8 cellular contexts compared by ENCODE assay signal in genomic region chr2:177211148-177211547, GRCh38. TPM values are rescaled to one million over a fixed set of nuclear protein-coding genes. Genes with fewer than 3 reads are reported as not detected.
DNase-seq lines count a peak whose midpoint lies in the region; ATAC-seq, FAIRE-seq and TF ChIP-seq lines count a peak whose summit lies in the region.

No MANE protein-coding gene starts in this region.

- H3K36me3 ChIP-seq in Panc1 (ENCODE audit: control insufficient read depth, insufficient read depth, low read length): peaks cover 19% of the 10 kb centered on the region

- POLR2A ChIA-PET in Panc1 (lab: Charles Lee): interaction anchor here (0.5 to 1.7 kb wide), 4 partner anchors 29 to 47 kb away, joined by 3 to 11 read pairs (median 4); no protein-coding TSS in a partner anchor

- H3K4me3 ChIP-seq in Panc1 (ENCODE audit: low read depth in 2 of 2, low read length in 2 of 2): peak overlapping the region; percentile 72 to 89
- peak overlapping the region; percentile 62 for H3K4me3 ChIP-seq in retinal pigment epithelial cell (ENCODE audit: low read length)

- in situ Hi-C loops in Panc1 (cut with HindIII; ENCODE audit: low pct_unique_long_range_greater_than_20kb, low sequenced_read_pairs): no loop called here

- peak overlapping the region; percentile 100 for H3K27ac ChIP-seq in Panc1 (ENCODE audit: low read length)
- peak overlapping the region; percentile 97 for H3K27ac ChIP-seq in epithelial cell of prostate

- BruUV-seq in Panc1 (replicated peaks; lab: Mats Ljungman, UMichigan): no TSS peak

- peak; percentile 9 for FAIRE-seq in GM18507 (lab: Jason Lieb, UNC)

- ATAC-seq in Panc1: no peak
- no peak for ATAC-seq in GM21526 (IDR thresholded peaks at IDR 0.05; ENCODE audit: low FRiP score, unreplicated experiment)
- ATAC-seq in HG02642 (IDR thresholded peaks at IDR 0.05; ENCODE audit: poor library complexity, unreplicated experiment): no peak
- no peak for ATAC-seq in GM18858 (IDR thresholded peaks at IDR 0.05; ENCODE audit: unreplicated experiment)

- intact Hi-C loops in Panc1 (cut with micrococcal nuclease; ENCODE audit: unreplicated experiment): no loop called here

- DNase-seq in GM18507 (ENCODE audit: extremely low spot score, insufficient read length, low read depth) (no peak), Panc1 (ENCODE audit: low read depth, low spot score) (no peak), epithelial cell of prostate (ENCODE audit: low read depth, low spot score) (no peak), retinal pigment epithelial cell (ENCODE audit: low read depth) (no peak), amygdala (lab: John Stamatoyannopoulos, UW) (no peak)

- H3K4me1 ChIP-seq in Panc1 (ENCODE audit: control insufficient read depth, insufficient read depth, low read length): peaks cover 18% of the 10 kb centered on the region

- TF ChIP-seq CTCF in Panc1 (IDR thresholded peaks at IDR 0.05) (no peak), retinal pigment epithelial cell (conservative IDR thresholded peaks at IDR 0.05; ENCODE audit: low read depth, low read length) (no peak)

- CTCF ChIA-PET in Panc1 (lab: Charles Lee): interaction anchor here (1.1 kb wide), 1 partner anchor 22 kb away, joined by 3 read pairs; no protein-coding TSS in a partner anchor

- H3K27me3 ChIP-seq in Panc1 (ENCODE audit: control insufficient read depth, insufficient read depth, low read length): no peaks in the 10 kb centered on the region

- H3K9me3 ChIP-seq in Panc1 (ENCODE audit: control insufficient read depth, insufficient read depth, low read depth, low read length): no peaks in the 10 kb centered on the region

RNA-seq across cellular contexts. Expression of gene HNRNPA3, which starts 1.4 kb away (rescaled TPM):
- 228 TPM for total RNA-seq in Panc1 (2021; ENCODE audit: unreplicated experiment)
- polyA plus RNA-seq in Panc1 (2012; ENCODE audit: insufficient read length): 326 TPM

RNA-seq across cellular contexts. Expression of gene NFE2L2, which starts 53.4 kb away (rescaled TPM):
- total RNA-seq in Panc1 (2021; ENCODE audit: unreplicated experiment): 104 TPM
- polyA plus RNA-seq in Panc1 (2012; ENCODE audit: insufficient read length): 58.2 TPM
